ENCODE assay signal across 21 cellular contexts in genomic region chr5:73027361-73027760, GRCh38.
DNase-seq lines count a peak whose midpoint lies in the region; ATAC-seq, FAIRE-seq and TF ChIP-seq lines count a peak whose summit lies in the region.
"Had no signal": no experiment of that assay in that cellular context is flagged by ENCODE, and none has a peak within 500 bp of the region (broad histone marks: within the 10 kb centered on the region; RNA-seq: fewer than 3 reads in every experiment).

No MANE protein-coding gene starts in this region.

- H3K27me3 Mint-ChIP-seq in nephron progenitor cell (ENCODE audit: low read depth, poor library complexity), result no peaks in the 10 kb centered on the region
- H3K27me3 Mint-ChIP-seq: activated CD8-positive, alpha-beta memory T cell treated with anti-CD3 and anti-CD28 coated beads, Interleukin-2, amount 10 ng/mL, durations not matched to agents 7 days and 5 days; activated naive CD8-positive, alpha-beta T cell had no signal

- FAIRE-seq in A204.1 (lab: Jason Lieb, UNC), result peak; percentile 59
- FAIRE-seq: H54 had no signal

- H3K9me3 ChIP-seq in Peyer's patch, result no peaks in the 10 kb centered on the region
- H3K9me3 ChIP-seq: colonic mucosa, gastrocnemius medialis, MG63, suprapubic skin had no signal

- TF ChIP-seq CTCF in GM12864 (IDR thresholded peaks at IDR 0.05; ENCODE audit: low read depth, low read length, missing control alignments), result peak; percentile 1
- TF ChIP-seq CTCF in Peyer's patch (IDR thresholded peaks at IDR 0.05), result peak in 4 of 6 experiments; percentile 6 to 32 (median 22)
- TF ChIP-seq CTCF in foreskin keratinocyte (conservative IDR thresholded peaks at IDR 0.05), result peak; percentile 32
- TF ChIP-seq CTCF in nephron progenitor cell (IDR thresholded peaks at IDR 0.05), result no peak

- H3K4me3 Mint-ChIP-seq in nephron progenitor cell, result no peak overlapping the region
- H3K4me3 Mint-ChIP-seq: activated CD8-positive, alpha-beta memory T cell treated with anti-CD3 and anti-CD28 coated beads, Interleukin-2, amount 10 ng/mL, durations not matched to agents 7 days and 5 days; activated naive CD8-positive, alpha-beta T cell; naive thymus-derived CD8-positive, alpha-beta T cell had no signal

- H3K27me3 ChIP-seq in Peyer's patch (no peaks in the 10 kb centered on the region), foreskin keratinocyte (no peaks in the 10 kb centered on the region)
- H3K27me3 ChIP-seq: colonic mucosa, gastrocnemius medialis, MG63, suprapubic skin had no signal

- ATAC-seq in foreskin keratinocyte (no peak), GM18517 (IDR thresholded peaks at IDR 0.05; ENCODE audit: unreplicated experiment) (no peak)
- ATAC-seq: activated CD8-positive, alpha-beta memory T cell treated with anti-CD3 and anti-CD28 coated beads, Interleukin-2, amount 10 ng/mL, durations not matched to agents 7 days and 5 days; gastrocnemius medialis; left cardiac atrium; naive thymus-derived CD8-positive, alpha-beta T cell had no signal

- no peak overlapping the region for H3K27ac ChIP-seq in Peyer's patch
- H3K27ac ChIP-seq in foreskin keratinocyte, result no peak overlapping the region
- H3K27ac ChIP-seq: colonic mucosa, gastrocnemius medialis, suprapubic skin had no signal

- peaks cover 41% of the 10 kb centered on the region for H3K36me3 Mint-ChIP-seq in nephron progenitor cell (ENCODE audit: low read depth)
- H3K36me3 Mint-ChIP-seq: activated CD8-positive, alpha-beta memory T cell treated with anti-CD3 and anti-CD28 coated beads, Interleukin-2, amount 10 ng/mL, durations not matched to agents 7 days and 5 days; activated naive CD8-positive, alpha-beta T cell had no signal

- no peaks in the 10 kb centered on the region for H3K4me1 ChIP-seq in Peyer's patch
- H3K4me1 ChIP-seq in foreskin keratinocyte, result peaks cover 22% of the 10 kb centered on the region
- H3K4me1 ChIP-seq: colonic mucosa had no signal

- H3K9me3 Mint-ChIP-seq in nephron progenitor cell, result no peaks in the 10 kb centered on the region
- H3K9me3 Mint-ChIP-seq: naive thymus-derived CD8-positive, alpha-beta T cell had no signal

- DNase-seq in GM12864 (ENCODE audit: low read depth), result no peak
- DNase-seq in Peyer's patch, result no peak
- no peak for DNase-seq in foreskin keratinocyte
- no peak for DNase-seq in nephron progenitor cell
- DNase-seq in HT-29 (ENCODE audit: low spot score), result no peak
- no peak for DNase-seq in cerebellar nuclear complex (lab: John Stamatoyannopoulos, UW)
- DNase-seq: activated CD4-positive, alpha-beta T cell treated with anti-CD3 and anti-CD28 coated beads for 48 hours; activated CD8-positive, alpha-beta memory T cell treated with anti-CD3 and anti-CD28 coated beads, Interleukin-2, amount 10 ng/mL, durations not matched to agents 7 days and 5 days; colonic mucosa; gastrocnemius medialis; left cardiac atrium; mesenchymal stem cell; MG63; naive thymus-derived CD8-positive, alpha-beta T cell; NCI-H2227 treated with DMSO at 0.1 percent for 48 hours; stimulated activated CD4-positive, alpha-beta T cell treated with anti-CD3 and anti-CD28 coated beads, Interleukin-12 subunit alpha, Interleukin-12 subunit beta, amount 100 ng/mL, for 4 hours had no signal

- no peak for TF ChIP-seq POLR2A in Peyer's patch (IDR thresholded peaks at IDR 0.05)

- H3K4me3 ChIP-seq in GM12864 (ENCODE audit: low read depth, low read length) (no peak overlapping the region), Peyer's patch (no peak overlapping the region)
- H3K4me3 ChIP-seq: colonic mucosa, gastrocnemius medialis, MG63, suprapubic skin had no signal

- H3K4me1 Mint-ChIP-seq in nephron progenitor cell, result no peaks in the 10 kb centered on the region
- H3K4me1 Mint-ChIP-seq: activated CD8-positive, alpha-beta memory T cell treated with anti-CD3 and anti-CD28 coated beads, Interleukin-2, amount 10 ng/mL, durations not matched to agents 7 days and 5 days; naive thymus-derived CD8-positive, alpha-beta T cell had no signal

- peaks cover 0 to 28% (median 0%) of the 10 kb centered on the region in 3 donors for H3K36me3 ChIP-seq in Peyer's patch
- H3K36me3 ChIP-seq: colonic mucosa had no signal

- no peak overlapping the region for H3K27ac Mint-ChIP-seq in nephron progenitor cell
- H3K27ac Mint-ChIP-seq: activated CD8-positive, alpha-beta memory T cell treated with anti-CD3 and anti-CD28 coated beads, Interleukin-2, amount 10 ng/mL, durations not matched to agents 7 days and 5 days; activated naive CD8-positive, alpha-beta T cell; naive thymus-derived CD8-positive, alpha-beta T cell had no signal
